10 cellular contexts compared by ENCODE assay signal in the genomic region with DNA sequence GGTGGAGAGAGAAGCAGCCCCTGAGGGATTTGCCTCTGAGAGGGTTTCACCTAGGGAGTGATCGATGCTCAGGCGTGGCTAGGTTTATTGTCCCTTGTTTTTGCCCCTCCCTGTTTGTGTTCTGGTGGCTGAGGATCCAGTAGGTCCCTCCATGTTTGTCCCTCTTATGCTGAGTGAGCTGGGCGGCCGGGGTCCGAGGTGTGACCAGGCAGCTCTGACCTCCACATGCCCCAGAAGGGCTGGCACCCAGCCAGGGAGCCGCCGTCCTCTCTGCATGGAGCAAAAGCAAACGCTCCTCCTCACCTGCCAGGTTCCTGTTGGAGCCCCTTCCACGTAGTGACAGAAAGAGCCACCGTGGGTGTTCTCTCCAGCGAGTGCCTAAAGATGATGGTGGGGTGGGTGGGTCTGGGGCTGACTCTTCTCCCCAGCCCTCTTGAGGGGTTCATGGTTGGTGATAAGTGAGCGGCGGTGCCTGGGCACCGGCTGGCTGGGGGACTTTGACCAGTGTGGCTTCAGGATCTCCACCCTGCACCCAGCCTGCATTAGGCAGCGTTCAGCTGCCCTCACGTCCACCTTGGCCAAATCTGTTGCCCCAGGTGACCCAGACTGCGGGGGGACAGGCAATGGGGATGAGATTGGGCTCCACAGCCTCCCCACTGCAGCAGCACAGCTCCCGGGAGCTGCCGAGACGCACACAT. TPM values are rescaled to one million over a fixed set of nuclear protein-coding genes. Genes with fewer than 3 reads are reported as not detected.
DNase-seq lines count a peak whose midpoint lies in the region; ATAC-seq and TF ChIP-seq lines count a peak whose summit lies in the region.
"Had no signal": no experiment of that assay in that cellular context is flagged by ENCODE, and none has a peak within 500 bp of the region (broad histone marks: within the 10 kb centered on the region; RNA-seq: fewer than 3 reads in every experiment).

No MANE protein-coding gene starts in this region.

- H3K27me3 ChIP-seq in effector memory CD4-positive, alpha-beta T cell (replicated peaks; ENCODE audit: control insufficient read depth, insufficient read depth, low read length, poor library complexity, severe bottlenecking) = no peaks in the 10 kb centered on the region
- H3K27me3 ChIP-seq in muscle layer of colon (ENCODE audit: control insufficient read depth in 1 of 2, insufficient read depth in 2 of 2, low read length in 2 of 2) = no peaks in the 10 kb centered on the region
- H3K27me3 ChIP-seq in uterus = no peaks in the 10 kb centered on the region
- H3K27me3 ChIP-seq in neural progenitor cell = no peaks in the 10 kb centered on the region

- H4K20me1 ChIP-seq in neural progenitor cell (ENCODE audit: low read depth) = peaks cover 3% of the 10 kb centered on the region

- H3F3A ChIP-seq in neural progenitor cell (ENCODE audit: low read depth) = no peaks in the 10 kb centered on the region

- H3K9ac ChIP-seq in muscle layer of colon (ENCODE audit: low read length) = no peak overlapping the region
- no peak overlapping the region for H3K9ac ChIP-seq in neural progenitor cell

- H3K36me3 Mint-ChIP-seq in natural killer cell (no peaks in the 10 kb centered on the region), neural progenitor cell (no peaks in the 10 kb centered on the region), progenitor cell of endocrine pancreas (ENCODE audit: insufficient read depth) (peaks cover 3% of the 10 kb centered on the region)
- no peaks in the 10 kb centered on the region for H3K36me3 Mint-ChIP-seq in natural killer cell treated with Interleukin-12 subunit alpha and Interleukin-12 subunit beta and Interleukin-15 and Interleukin-18, amount 100 ng/mL, for 72 hours

- H2AFZ ChIP-seq in neural progenitor cell (replicated peaks) = no peak overlapping the region

- peak overlapping the region; percentile 18 for H3K27ac ChIP-seq in effector memory CD4-positive, alpha-beta T cell (ENCODE audit: insufficient read depth, low read length, poor library complexity, severe bottlenecking)
- H3K27ac ChIP-seq in muscle layer of colon (ENCODE audit: low read depth, low read length) (peak overlapping the region; percentile 63), uterus (peak overlapping the region; percentile 88 to 95), neural progenitor cell (no peak overlapping the region)

- TF ChIP-seq CTCF in natural killer cell (IDR thresholded peaks at IDR 0.05) (no peak), uterus (IDR thresholded peaks at IDR 0.05) (no peak), neural progenitor cell (IDR thresholded peaks at IDR 0.05) (no peak), progenitor cell of endocrine pancreas (IDR thresholded peaks at IDR 0.05; ENCODE audit: unreplicated experiment) (no peak)

- peaks cover 18 to 33% of the 10 kb centered on the region in 2 donors for H3K4me1 Mint-ChIP-seq in natural killer cell
- peaks cover 19 to 22% of the 10 kb centered on the region in 2 donors for H3K4me1 Mint-ChIP-seq in natural killer cell treated with Interleukin-12 subunit alpha and Interleukin-12 subunit beta and Interleukin-15 and Interleukin-18, amount 100 ng/mL, for 72 hours (ENCODE audit: low read depth in 2 of 2)
- no peaks in the 10 kb centered on the region for H3K4me1 Mint-ChIP-seq in neural progenitor cell
- H3K4me1 Mint-ChIP-seq in progenitor cell of endocrine pancreas (ENCODE audit: low read depth) = no peaks in the 10 kb centered on the region

- peaks cover 31% of the 10 kb centered on the region for H3K36me3 ChIP-seq in effector memory CD4-positive, alpha-beta T cell (ENCODE audit: control insufficient read depth, insufficient read depth, low read length)
- H3K36me3 ChIP-seq in muscle layer of colon (ENCODE audit: insufficient read depth, low read length) = peaks cover 15% of the 10 kb centered on the region
- H3K36me3 ChIP-seq in uterus = no peaks in the 10 kb centered on the region
- no peaks in the 10 kb centered on the region for H3K36me3 ChIP-seq in neural progenitor cell

- H3K27me3 Mint-ChIP-seq in natural killer cell (ENCODE audit: low read depth in 2 of 2) (no peaks in the 10 kb centered on the region), neural progenitor cell (ENCODE audit: insufficient read depth, low read depth) (peaks cover 2% of the 10 kb centered on the region), progenitor cell of endocrine pancreas (no peaks in the 10 kb centered on the region)
- H3K27me3 Mint-ChIP-seq in natural killer cell treated with Interleukin-12 subunit alpha and Interleukin-12 subunit beta and Interleukin-15 and Interleukin-18, amount 100 ng/mL, for 72 hours = no peaks in the 10 kb centered on the region
- H3K27me3 Mint-ChIP-seq: activated CD4-positive, alpha-beta T cell treated with anti-CD3 and anti-CD28 coated beads for 36 hours had no signal

- H3K27ac Mint-ChIP-seq in natural killer cell (peak overlapping the region; percentile 19 to 39), neural progenitor cell (no peak overlapping the region), progenitor cell of endocrine pancreas (no peak overlapping the region)
- H3K27ac Mint-ChIP-seq in natural killer cell treated with Interleukin-12 subunit alpha and Interleukin-12 subunit beta and Interleukin-15 and Interleukin-18, amount 100 ng/mL, for 72 hours = no peak overlapping the region

- no peaks in the 10 kb centered on the region for H3K79me2 ChIP-seq in neural progenitor cell (ENCODE audit: low read depth)

- ATAC-seq in natural killer cell = no peak
- no peak for ATAC-seq in natural killer cell treated with Interleukin-12 subunit alpha and Interleukin-12 subunit beta and Interleukin-15 and Interleukin-18, amount 100 ng/mL, for 72 hours
- no peak for ATAC-seq in HG03135 (IDR thresholded peaks at IDR 0.05; ENCODE audit: unreplicated experiment)
- ATAC-seq: activated CD4-positive, alpha-beta T cell treated with anti-CD3 and anti-CD28 coated beads for 36 hours had no signal

- DNase-seq in natural killer cell (no peak), uterus (peak; percentile 56 to 65), neural progenitor cell (ENCODE audit: low spot score) (no peak), progenitor cell of endocrine pancreas (ENCODE audit: low spot score, unreplicated experiment) (no peak)
- no peak for DNase-seq in natural killer cell treated with Interleukin-12 subunit alpha and Interleukin-12 subunit beta and Interleukin-15 and Interleukin-18, amount 100 ng/mL, for 72 hours (ENCODE audit: low spot score)
- no peak for DNase-seq in effector memory CD4-positive, alpha-beta T cell
- DNase-seq: Caco-2 had no signal

- no peak overlapping the region for H3K4me3 ChIP-seq in effector memory CD4-positive, alpha-beta T cell (ENCODE audit: insufficient read depth, low read depth, low read length, poor library complexity, severe bottlenecking)
- H3K4me3 ChIP-seq in muscle layer of colon (ENCODE audit: low read depth in 1 of 2, low read length in 2 of 2) = peak overlapping the region; percentile 18 to 27
- H3K4me3 ChIP-seq in uterus = peak overlapping the region; percentile 35 to 42
- H3K4me3 ChIP-seq in neural progenitor cell = no peak overlapping the region

- H3K4me1 ChIP-seq in effector memory CD4-positive, alpha-beta T cell (ENCODE audit: control insufficient read depth, insufficient read depth, low read length, poor library complexity, severe bottlenecking) = peaks cover 21% of the 10 kb centered on the region
- peaks cover 14% of the 10 kb centered on the region for H3K4me1 ChIP-seq in muscle layer of colon (ENCODE audit: insufficient read depth, low read length)
- no peaks in the 10 kb centered on the region for H3K4me1 ChIP-seq in uterus
- H3K4me1 ChIP-seq in neural progenitor cell = no peaks in the 10 kb centered on the region
- H3K4me1 ChIP-seq: Caco-2 had no signal

- no peaks in the 10 kb centered on the region for H3K9me3 ChIP-seq in effector memory CD4-positive, alpha-beta T cell (ENCODE audit: control insufficient read depth, low read length)
- H3K9me3 ChIP-seq in muscle layer of colon (ENCODE audit: low read length) = no peaks in the 10 kb centered on the region
- no peaks in the 10 kb centered on the region for H3K9me3 ChIP-seq in uterus
- no peaks in the 10 kb centered on the region for H3K9me3 ChIP-seq in neural progenitor cell (ENCODE audit: low read depth)
- H3K9me3 ChIP-seq: Caco-2 had no signal

- TF ChIP-seq POLR2A in uterus (IDR thresholded peaks at IDR 0.05) = no peak

- no peaks in the 10 kb centered on the region for H3K9me3 Mint-ChIP-seq in natural killer cell
- no peaks in the 10 kb centered on the region for H3K9me3 Mint-ChIP-seq in natural killer cell treated with Interleukin-12 subunit alpha and Interleukin-12 subunit beta and Interleukin-15 and Interleukin-18, amount 100 ng/mL, for 72 hours
- no peaks in the 10 kb centered on the region for H3K9me3 Mint-ChIP-seq in neural progenitor cell
- H3K9me3 Mint-ChIP-seq in progenitor cell of endocrine pancreas (ENCODE audit: low read depth) = no peaks in the 10 kb centered on the region

- no peak overlapping the region for H3K4me2 ChIP-seq in neural progenitor cell

- intact Hi-C loops in natural killer cell (cut with micrococcal nuclease) = no loop called here
- intact Hi-C loops in uterus (cut with DNase I; ENCODE audit: low total_unique reads) = no loop called here

- H3K4me3 Mint-ChIP-seq in natural killer cell (no peak overlapping the region), neural progenitor cell (no peak overlapping the region), progenitor cell of endocrine pancreas (ENCODE audit: low read depth) (no peak overlapping the region)
- no peak overlapping the region for H3K4me3 Mint-ChIP-seq in natural killer cell treated with Interleukin-12 subunit alpha and Interleukin-12 subunit beta and Interleukin-15 and Interleukin-18, amount 100 ng/mL, for 72 hours
- H3K4me3 Mint-ChIP-seq: activated CD4-positive, alpha-beta T cell treated with anti-CD3 and anti-CD28 coated beads for 36 hours had no signal

RNA-seq across cellular contexts. Expression of gene NUDT16L1, which starts 14.1 kb away (rescaled TPM):
- total RNA-seq in natural killer cell (10 to 100 TPM; 30.8 to 39.1 (median 35.0) TPM), uterus (10 to 100 TPM; 15.4 to 48.3 (median 33.1) TPM), neural progenitor cell (ENCODE audit: low replicate concordance) (10.9 and 39.3 TPM in 2 replicates), progenitor cell of endocrine pancreas (39.4 and 41.8 TPM in 2 replicates)
- 10 to 100 TPM; 37.3 to 57.0 TPM for total RNA-seq in natural killer cell treated with Interleukin-12 subunit alpha and Interleukin-12 subunit beta and Interleukin-15 and Interleukin-18, amount 100 ng/mL, for 72 hours

RNA-seq across cellular contexts. Expression of gene MGRN1, which starts 54.7 kb away (rescaled TPM):
- total RNA-seq in natural killer cell (100 to 1,000 TPM; 102 to 106 (median 105) TPM), uterus (100 to 1,000 TPM in 1 of 4 donors, 10 to 100 TPM in 3; 19.0 to 107 (median 68.6) TPM), neural progenitor cell (ENCODE audit: low replicate concordance) (17.5 and 22.4 TPM in 2 replicates), progenitor cell of endocrine pancreas (104 and 105 TPM in 2 replicates)
- total RNA-seq in natural killer cell treated with Interleukin-12 subunit alpha and Interleukin-12 subunit beta and Interleukin-15 and Interleukin-18, amount 100 ng/mL, for 72 hours = 100 to 1,000 TPM in 1 of 2 donors, 10 to 100 TPM in 1; 86.9 to 105 TPM

RNA-seq across cellular contexts. Expression of gene ANKS3, which starts 54.8 kb away (rescaled TPM):
- total RNA-seq in natural killer cell = 10 to 100 TPM; 19.7 to 20.8 (median 20.5) TPM
- 10 to 100 TPM; 19.0 to 39.1 TPM for total RNA-seq in natural killer cell treated with Interleukin-12 subunit alpha and Interleukin-12 subunit beta and Interleukin-15 and Interleukin-18, amount 100 ng/mL, for 72 hours
- total RNA-seq in uterus = 10 to 100 TPM in 3 of 4 donors, 1 to 10 TPM in 1; 2.4 to 51.7 (median 33.1) TPM
- 20.6 and 32.7 TPM in 2 replicates for total RNA-seq in neural progenitor cell (ENCODE audit: low replicate concordance)
- 45.0 and 45.3 TPM in 2 replicates for total RNA-seq in progenitor cell of endocrine pancreas

RNA-seq across cellular contexts. Expression of gene DNAAF8, which starts 55.0 kb away (rescaled TPM):
- total RNA-seq in natural killer cell (under 1 TPM in 1 of 3 donors, not detected in 2; 0.54 TPM), uterus (1 to 10 TPM in 1 of 4 donors, under 1 TPM in 1, not detected in 2; 0.67 to 3.5 TPM), neural progenitor cell (ENCODE audit: low replicate concordance) (not detected in 2 replicates), progenitor cell of endocrine pancreas (1.1 TPM in 2 replicates)
- total RNA-seq in natural killer cell treated with Interleukin-12 subunit alpha and Interleukin-12 subunit beta and Interleukin-15 and Interleukin-18, amount 100 ng/mL, for 72 hours = under 1 TPM in 1 of 2 donors, not detected in 1; 0.53 TPM

Comparison
In these comparisons a context has a peak if more than half of its experiments do, and no peak if none do; other contexts are left out.
1. H3K27ac Mint-ChIP-seq: peak in natural killer cell (2 of 2); none in natural killer cell treated with Interleukin-12 subunit alpha and Interleukin-12 subunit beta and Interleukin-15 and Interleukin-18, amount 100 ng/mL, for 72 hours (0 of 2), neural progenitor cell (single experiment) and progenitor cell of endocrine pancreas (single experiment).
2. DNase-seq: peak in uterus (2 of 2); none in natural killer cell (single experiment), natural killer cell treated with Interleukin-12 subunit alpha and Interleukin-12 subunit beta and Interleukin-15 and Interleukin-18, amount 100 ng/mL, for 72 hours (single experiment), effector memory CD4-positive, alpha-beta T cell (0 of 3), neural progenitor cell (single experiment) and progenitor cell of endocrine pancreas (single experiment).
3. H3K4me3 ChIP-seq: peak in muscle layer of colon (2 of 2) and uterus (2 of 2); none in effector memory CD4-positive, alpha-beta T cell (single experiment) and neural progenitor cell (single experiment).